ENCODE assay signal across 27 cellular contexts in genomic region chr20:11734431-11734830, GRCh38.
DNase-seq lines count a peak whose midpoint lies in the region; ATAC-seq lines count a peak whose summit lies in the region.
"Had no signal": no experiment of that assay in that cellular context is flagged by ENCODE, and none has a peak within 500 bp of the region (broad histone marks: within the 10 kb centered on the region; RNA-seq: fewer than 3 reads in every experiment).

No MANE protein-coding gene starts in this region.

- ATAC-seq in right cardiac atrium: no peak
- ATAC-seq: heart right ventricle; HepG2; Right ventricle myocardium inferior; stimulated activated naive CD8-positive, alpha-beta T cell treated with anti-CD3 and anti-CD28 coated beads, Interleukin-15, amount 100 ng/mL, for 72 hours; WTC11 had no signal

- no peaks in the 10 kb centered on the region for H3K27me3 ChIP-seq in right cardiac atrium (ENCODE audit: control insufficient read depth, insufficient read depth)
- H3K27me3 ChIP-seq: breast epithelium, right atrium auricular region, uterus had no signal

- no peak overlapping the region for H3K4me3 ChIP-seq in right cardiac atrium (ENCODE audit: low read length)
- H3K4me3 ChIP-seq: breast epithelium, HAP-1, heart right ventricle, right atrium auricular region, uterus had no signal

- no peaks in the 10 kb centered on the region for H3K4me1 ChIP-seq in right cardiac atrium (ENCODE audit: control insufficient read depth, insufficient read depth, low read length)
- H3K4me1 ChIP-seq: breast epithelium, HAP-1, heart right ventricle, right atrium auricular region, uterus had no signal

- H3K27ac ChIP-seq in right cardiac atrium (ENCODE audit: low read length): no peak overlapping the region
- H3K27ac ChIP-seq: breast epithelium, heart right ventricle, right atrium auricular region, uterus had no signal

- intact Hi-C loops in right cardiac atrium (cut with DNase I): no loop called here

- no peaks in the 10 kb centered on the region for H3K9me3 ChIP-seq in right cardiac atrium (ENCODE audit: control insufficient read depth, low read length)
- H3K9me3 ChIP-seq: HAP-1, right atrium auricular region, SK-N-SH, uterus had no signal

- 90% methylated on average over 1 of the region's 1 CpG for WGBS in right cardiac atrium

- peak; percentile 52 for DNase-seq in NCI-H345 (lab: John Stamatoyannopoulos, UW)
- no peak for DNase-seq in NCI-H345 treated with DMSO at 0.1 percent for 48 hours (lab: John Stamatoyannopoulos, UW; ENCODE audit: unreplicated experiment)
- DNase-seq in NCI-H1694 (lab: John Stamatoyannopoulos, UW): peak; percentile 2
- DNase-seq in NCI-H748 treated with DMSO at 0.1 percent for 48 hours (lab: John Stamatoyannopoulos, UW): peak; percentile 61
- no peak for DNase-seq in right cardiac atrium
- DNase-seq in GM03348 (ENCODE audit: low spot score): no peak
- DNase-seq in effector CD4-positive, alpha-beta T cell: no peak
- DNase-seq in NCI-H82 (lab: John Stamatoyannopoulos, UW): no peak
- DNase-seq: activated CD4-positive, alpha-beta T cell treated with anti-CD3 and anti-CD28 coated beads, Interleukin-2, amount 50 U/mL, for 1 hour; activated effector memory CD4-positive, alpha-beta T cell treated with anti-CD3 and anti-CD28 coated beads, Interleukin-2, amount 50 U/mL, for 16 hours; activated T-cell treated with anti-CD3 and anti-CD28 coated beads, Interleukin-2, amount 50 U/mL, for 1 hour; anterior cingulate cortex; CD4-positive, alpha-beta memory T cell; DMS 273 treated with DMSO at 0.1 percent for 48 hours; heart right ventricle; Kasumi-1; posterior cingulate gyrus; SK-N-SH; stimulated activated CD4-positive, alpha-beta T cell treated with anti-CD3 and anti-CD28 coated beads, Interleukin-2, amount 100 ng/mL, for 24 hours; stimulated activated naive CD8-positive, alpha-beta T cell treated with anti-CD3 and anti-CD28 coated beads, Interleukin-15, amount 100 ng/mL, for 72 hours; uterus had no signal

Comparison
In these comparisons a context has a peak if more than half of its experiments do, and no peak if none do; other contexts are left out.
1. DNase-seq: peak in NCI-H345 (single experiment), NCI-H1694 (single experiment) and NCI-H748 treated with DMSO at 0.1 percent for 48 hours (single experiment); none in NCI-H345 treated with DMSO at 0.1 percent for 48 hours (single experiment), right cardiac atrium (0 of 3), GM03348 (single experiment), effector CD4-positive, alpha-beta T cell (single experiment) and NCI-H82 (single experiment).